Comparison of ENCODE assay signal across 21 cellular contexts in the genomic region with DNA sequence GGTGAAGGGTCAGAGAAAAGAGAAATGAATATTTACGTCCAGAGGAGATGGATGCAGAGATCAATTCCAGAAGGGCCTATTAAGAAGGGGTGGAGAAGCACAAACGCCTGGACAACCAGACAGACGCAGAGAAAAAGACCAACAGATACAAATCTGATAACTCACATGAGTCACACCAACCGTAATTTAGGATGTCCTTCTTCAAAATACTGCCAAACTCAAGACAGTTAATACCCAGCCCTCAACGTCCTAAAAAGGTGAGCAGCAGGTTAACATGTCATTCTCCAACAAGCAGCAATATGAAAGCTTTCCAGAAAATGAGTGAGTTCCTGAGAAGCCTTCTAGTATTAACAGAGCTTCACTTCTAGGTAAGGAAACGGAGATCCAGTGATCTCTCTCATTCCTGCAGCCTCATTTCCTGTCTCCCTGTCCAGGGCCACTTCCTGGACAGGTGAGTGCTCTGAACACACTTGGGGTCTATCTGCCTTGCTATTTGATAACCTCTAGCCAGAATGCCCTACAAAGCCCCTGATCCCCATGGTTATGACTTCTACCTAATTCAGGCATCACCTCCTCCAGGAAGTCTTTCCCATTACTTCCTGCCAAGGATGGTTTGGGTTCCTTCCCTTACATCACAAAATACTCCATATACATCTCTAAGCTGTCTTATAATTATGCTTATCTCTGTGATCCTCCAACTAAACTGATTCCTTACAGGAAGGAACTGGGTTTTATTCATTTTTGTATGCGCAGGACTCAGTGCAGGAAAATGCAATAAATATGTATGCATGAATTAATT. TPM values are rescaled to one million over a fixed set of nuclear protein-coding genes. Genes with fewer than 3 reads are reported as not detected.
DNase-seq lines count a peak whose midpoint lies in the region; ATAC-seq and TF ChIP-seq lines count a peak whose summit lies in the region.
"Had no signal": no experiment of that assay in that cellular context is flagged by ENCODE, and none has a peak within 500 bp of the region (broad histone marks: within the 10 kb centered on the region; RNA-seq: fewer than 3 reads in every experiment).

No MANE protein-coding gene starts in this region.

- no peaks in the 10 kb centered on the region for H3K36me3 ChIP-seq in H7 (replicated peaks; ENCODE audit: control insufficient read depth, insufficient read depth, low read length)
- H3K36me3 ChIP-seq in breast epithelium, result no peaks in the 10 kb centered on the region
- H3K36me3 ChIP-seq: MG63, right atrium auricular region, tibial artery had no signal

- no peaks in the 10 kb centered on the region for H3K9me3 Mint-ChIP-seq in activated T-cell treated with anti-CD3 and anti-CD28 coated beads, Interleukin-2, amount 50 U/mL, for 4 hours
- no peaks in the 10 kb centered on the region for H3K9me3 Mint-ChIP-seq in effector memory CD8-positive, alpha-beta T cell
- no peaks in the 10 kb centered on the region for H3K9me3 Mint-ChIP-seq in stimulated activated memory B cell treated with anti-CD40 and anti-IgM and Interleukin-4, amounts not matched to agents 10 μg/mL and 1 μg/mL and 100 μg/mL, for 72 hours
- H3K9me3 Mint-ChIP-seq: brain, neural crest cell had no signal

- TF ChIP-seq POLR2A in breast epithelium (IDR thresholded peaks at IDR 0.05), result no peak

- no peaks in the 10 kb centered on the region for H3K4me1 ChIP-seq in breast epithelium

- H3K4me1 Mint-ChIP-seq in activated T-cell treated with anti-CD3 and anti-CD28 coated beads, Interleukin-2, amount 50 U/mL, for 4 hours (ENCODE audit: low read depth), result peaks cover 93% of the 10 kb centered on the region
- H3K4me1 Mint-ChIP-seq in T-helper 17 cell, result peaks cover 69% of the 10 kb centered on the region
- H3K4me1 Mint-ChIP-seq in effector memory CD8-positive, alpha-beta T cell (ENCODE audit: low read depth in 2 of 2), result peaks cover 77 to 89% of the 10 kb centered on the region in 2 donors
- H3K4me1 Mint-ChIP-seq in stimulated activated memory B cell treated with anti-CD40 and anti-IgM and Interleukin-4, amounts not matched to agents 10 μg/mL and 1 μg/mL and 100 μg/mL, for 72 hours, result peaks cover 83% of the 10 kb centered on the region

- H3K27me3 ChIP-seq in H7 (ENCODE audit: control insufficient read depth, insufficient read depth, low read length) (no peaks in the 10 kb centered on the region), breast epithelium (no peaks in the 10 kb centered on the region)
- H3K27me3 ChIP-seq: MG63, right atrium auricular region, tibial artery had no signal

- H3K27ac ChIP-seq in breast epithelium, result no peak overlapping the region
- H3K27ac ChIP-seq: right atrium auricular region, tibial artery had no signal

- intact Hi-C loops in breast epithelium (cut with DNase I; ENCODE audit: low total_unique reads), result no loop called here

- no peak for DNase-seq in activated T-cell treated with anti-CD3 and anti-CD28 coated beads, Interleukin-2, amount 50 U/mL, for 4 hours
- DNase-seq in activated T-cell treated with anti-CD3 and anti-CD28 coated beads for 4 hours (no peak), T-helper 17 cell (no peak), hippocampal formation (lab: John Stamatoyannopoulos, UW) (no peak), H7 (no peak), breast epithelium (ENCODE audit: low spot score in 2 of 2) (no peak)
- no peak for DNase-seq in effector memory CD8-positive, alpha-beta T cell
- DNase-seq: ACHN; activated CD4-positive, alpha-beta T cell treated with anti-CD3 and anti-CD28 coated beads for 4 hours; activated effector memory CD4-positive, alpha-beta T cell treated with anti-CD3 and anti-CD28 coated beads, Interleukin-2, amount 50 U/mL, for 16 hours; effector CD8-positive, alpha-beta T cell; MG63; NCI-H2081 treated with DMSO at 0.1 percent for 48 hours; NCI-H748 treated with DMSO at 0.1 percent for 48 hours; SW 1271; tibial artery had no signal

- H3K36me3 Mint-ChIP-seq in activated T-cell treated with anti-CD3 and anti-CD28 coated beads, Interleukin-2, amount 50 U/mL, for 4 hours (ENCODE audit: insufficient read depth), result peaks cover 5% of the 10 kb centered on the region
- no peaks in the 10 kb centered on the region for H3K36me3 Mint-ChIP-seq in T-helper 17 cell (ENCODE audit: low read depth)
- peaks cover 17% of the 10 kb centered on the region for H3K36me3 Mint-ChIP-seq in effector memory CD8-positive, alpha-beta T cell (ENCODE audit: insufficient read depth)
- peaks cover 6% of the 10 kb centered on the region for H3K36me3 Mint-ChIP-seq in stimulated activated memory B cell treated with anti-CD40 and anti-IgM and Interleukin-4, amounts not matched to agents 10 μg/mL and 1 μg/mL and 100 μg/mL, for 72 hours
- H3K36me3 Mint-ChIP-seq: brain had no signal

- H3K9me3 ChIP-seq in T-helper 17 cell (ENCODE audit: control insufficient read depth, low read length, poor library complexity, severe bottlenecking) (no peaks in the 10 kb centered on the region), breast epithelium (no peaks in the 10 kb centered on the region)
- H3K9me3 ChIP-seq: MG63, right atrium auricular region, tibial artery had no signal

- H3K4me3 ChIP-seq in H7 (ENCODE audit: insufficient read depth, low read depth, low read length) (no peak overlapping the region), breast epithelium (no peak overlapping the region)
- H3K4me3 ChIP-seq: lung, MG63, right atrium auricular region, tibial artery had no signal

- peak overlapping the region; percentile 90 for H3K27ac Mint-ChIP-seq in T-helper 17 cell
- H3K27ac Mint-ChIP-seq in effector memory CD8-positive, alpha-beta T cell, result peak overlapping the region; percentile 93 to 94
- H3K27ac Mint-ChIP-seq in stimulated activated memory B cell treated with anti-CD40 and anti-IgM and Interleukin-4, amounts not matched to agents 10 μg/mL and 1 μg/mL and 100 μg/mL, for 72 hours, result peak overlapping the region; percentile 45

- TF ChIP-seq CTCF in breast epithelium (IDR thresholded peaks at IDR 0.05), result no peak

- peak overlapping the region; percentile 19 for H3K4me3 Mint-ChIP-seq in activated T-cell treated with anti-CD3 and anti-CD28 coated beads, Interleukin-2, amount 50 U/mL, for 4 hours
- H3K4me3 Mint-ChIP-seq in T-helper 17 cell, result peak overlapping the region; percentile 77
- peak overlapping the region; percentile 77 to 80 for H3K4me3 Mint-ChIP-seq in effector memory CD8-positive, alpha-beta T cell
- H3K4me3 Mint-ChIP-seq in stimulated activated memory B cell treated with anti-CD40 and anti-IgM and Interleukin-4, amounts not matched to agents 10 μg/mL and 1 μg/mL and 100 μg/mL, for 72 hours, result no peak overlapping the region
- H3K4me3 Mint-ChIP-seq: neural crest cell had no signal

- no peaks in the 10 kb centered on the region for H3K27me3 Mint-ChIP-seq in activated T-cell treated with anti-CD3 and anti-CD28 coated beads, Interleukin-2, amount 50 U/mL, for 4 hours (ENCODE audit: low read depth)
- H3K27me3 Mint-ChIP-seq in T-helper 17 cell, result no peaks in the 10 kb centered on the region
- no peaks in the 10 kb centered on the region for H3K27me3 Mint-ChIP-seq in effector memory CD8-positive, alpha-beta T cell
- H3K27me3 Mint-ChIP-seq in stimulated activated memory B cell treated with anti-CD40 and anti-IgM and Interleukin-4, amounts not matched to agents 10 μg/mL and 1 μg/mL and 100 μg/mL, for 72 hours, result no peaks in the 10 kb centered on the region

- no peak for ATAC-seq in activated T-cell treated with anti-CD3 and anti-CD28 coated beads, Interleukin-2, amount 50 U/mL, for 4 hours
- ATAC-seq in T-helper 17 cell, result no peak
- no peak for ATAC-seq in effector memory CD8-positive, alpha-beta T cell (replicated peaks)
- no peak for ATAC-seq in stimulated activated memory B cell treated with anti-CD40 and anti-IgM and Interleukin-4, amounts not matched to agents 10 μg/mL and 1 μg/mL and 100 μg/mL, for 72 hours

RNA-seq across cellular contexts. Expression of a gene that starts 41.6 kb away (rescaled TPM):
- total RNA-seq in activated T-cell treated with anti-CD3 and anti-CD28 coated beads, Interleukin-2, amount 50 U/mL, for 4 hours, result 10 to 100 TPM; 64.3 to 79.2 (median 78.1) TPM
- total RNA-seq in T-helper 17 cell, result 100 to 1,000 TPM; 167 to 205 TPM
- 31.7 and 32.2 TPM in 2 replicates for total RNA-seq in H7 (2014; rRNA removed; shearing (Covaris generic))
- 10 to 100 TPM; 15.1 to 36.6 (median 33.1) TPM for total RNA-seq in breast epithelium
